Comparison of ENCODE assay signal across 31 cellular contexts in genomic region chr5:91478096-91478495, GRCh38.
"Had no signal": no experiment of that assay in that cellular context is flagged by ENCODE, and none has a peak within 500 bp of the region (broad histone marks: within the 10 kb centered on the region; RNA-seq: fewer than 3 reads in every experiment).

No MANE protein-coding gene starts in this region.

- H3K27me3 ChIP-seq: adrenal gland, body of pancreas, cardiac muscle cell, colonic mucosa, esophagus squamous epithelium, gastroesophageal sphincter had no signal

- H3K27me3 Mint-ChIP-seq: activated CD4-positive, alpha-beta memory T cell treated with anti-CD3 and anti-CD28 coated beads for 36 hours; activated CD8-positive, alpha-beta memory T cell treated with anti-CD3 and anti-CD28 coated beads, Interleukin-2, amount 10 ng/mL, durations not matched to agents 7 days and 5 days; activated naive CD4-positive, alpha-beta T cell treated with anti-CD3 and anti-CD28 coated beads, Interleukin-2, amount 50 U/mL, for 24 hours; activated naive CD8-positive, alpha-beta T cell treated with anti-CD3 and anti-CD28 coated beads for 36 hours; activated naive CD8-positive, alpha-beta T cell treated with anti-CD3 and anti-CD28 coated beads, Interleukin-2, amount 50 U/mL, for 24 hours had no signal

- DNase-seq: activated CD4-positive, alpha-beta memory T cell treated with anti-CD3 and anti-CD28 coated beads for 36 hours; activated CD4-positive, alpha-beta T cell treated with anti-CD3 and anti-CD28 coated beads for 1 hour; activated CD4-positive, alpha-beta T cell treated with anti-CD3 and anti-CD28 coated beads for 4 hours; activated CD4-positive, alpha-beta T cell treated with anti-CD3 and anti-CD28 coated beads, Interleukin-2, amount 50 U/mL, for 1 hour; activated CD4-positive, CD25-positive, alpha-beta regulatory T cell; activated CD8-positive, alpha-beta memory T cell treated with anti-CD3 and anti-CD28 coated beads, Interleukin-2, amount 10 ng/mL, durations not matched to agents 7 days and 5 days; activated CD8-positive, alpha-beta memory T cell treated with anti-CD3 and anti-CD28 coated beads, Interleukin-2, amount 50 U/mL, for 4 hours; activated CD8-positive, alpha-beta T cell treated with anti-CD3 and anti-CD28 coated beads, Interleukin-2, amount 10 ng/mL, durations not matched to agents 7 days and 5 days; activated effector memory CD4-positive, alpha-beta T cell treated with anti-CD3 and anti-CD28 coated beads, Interleukin-2, amount 50 U/mL, for 16 hours; activated naive CD4-positive, alpha-beta T cell treated with anti-CD3 and anti-CD28 coated beads for 36 hours; activated naive CD8-positive, alpha-beta T cell treated with anti-CD3 and anti-CD28 coated beads for 36 hours; activated naive CD8-positive, alpha-beta T cell treated with anti-CD3 and anti-CD28 coated beads, Interleukin-2, amount 50 U/mL, for 24 hours; activated T-cell treated with anti-CD3 and anti-CD28 coated beads, Interleukin-2, amount 50 U/mL, for 1 hour; activated T-cell treated with anti-CD3 and anti-CD28 coated beads, Interleukin-2, amount 50 U/mL, for 48 hours; adrenal gland; amygdala; aorta; body of pancreas; central memory CD4-positive, alpha-beta T cell; cerebellar nuclear complex; colonic mucosa; effector CD8-positive, alpha-beta T cell; esophagus squamous epithelium; foreskin melanocyte; T-helper 2 cell had no signal

- H3K4me3 Mint-ChIP-seq: activated CD4-positive, alpha-beta memory T cell treated with anti-CD3 and anti-CD28 coated beads for 36 hours; activated CD8-positive, alpha-beta memory T cell treated with anti-CD3 and anti-CD28 coated beads, Interleukin-2, amount 10 ng/mL, durations not matched to agents 7 days and 5 days; activated CD8-positive, alpha-beta T cell treated with anti-CD3 and anti-CD28 coated beads, Interleukin-2, amount 10 ng/mL, durations not matched to agents 7 days and 5 days; activated naive CD4-positive, alpha-beta T cell treated with anti-CD3 and anti-CD28 coated beads for 36 hours; activated naive CD4-positive, alpha-beta T cell treated with anti-CD3 and anti-CD28 coated beads, Interleukin-2, amount 50 U/mL, for 24 hours; activated naive CD8-positive, alpha-beta T cell treated with anti-CD3 and anti-CD28 coated beads for 36 hours; activated naive CD8-positive, alpha-beta T cell treated with anti-CD3 and anti-CD28 coated beads, Interleukin-2, amount 50 U/mL, for 24 hours; activated T-helper 1 cell treated with anti-CD3 and anti-CD28 coated beads, Interleukin-12 subunit alpha, Interleukin-12 subunit beta, Interleukin-2, Interleukin-4 antibody, amounts not matched to agents 30 ng/mL and 10 ng/mL and 1 ng/mL, durations not matched to agents 14 hours and 24 hours and 36 hours had no signal

- H3K27ac ChIP-seq: adrenal gland, body of pancreas, cardiac muscle cell, colonic mucosa, epithelial cell of prostate, esophagus squamous epithelium, gastroesophageal sphincter had no signal

- H3K4me3 ChIP-seq: adrenal gland, body of pancreas, cardiac muscle cell, colonic mucosa, esophagus squamous epithelium, gastroesophageal sphincter had no signal

- H3K9me3 Mint-ChIP-seq: activated CD4-positive, alpha-beta memory T cell treated with anti-CD3 and anti-CD28 coated beads for 36 hours; activated naive CD4-positive, alpha-beta T cell treated with anti-CD3 and anti-CD28 coated beads for 36 hours; activated naive CD4-positive, alpha-beta T cell treated with anti-CD3 and anti-CD28 coated beads, Interleukin-2, amount 50 U/mL, for 24 hours; activated naive CD8-positive, alpha-beta T cell treated with anti-CD3 and anti-CD28 coated beads for 36 hours; activated naive CD8-positive, alpha-beta T cell treated with anti-CD3 and anti-CD28 coated beads, Interleukin-2, amount 50 U/mL, for 24 hours; activated T-helper 1 cell treated with anti-CD3 and anti-CD28 coated beads, Interleukin-12 subunit alpha, Interleukin-12 subunit beta, Interleukin-2, Interleukin-4 antibody, amounts not matched to agents 30 ng/mL and 10 ng/mL and 1 ng/mL, durations not matched to agents 14 hours and 24 hours and 36 hours; activated T-helper 2 cell treated with anti-CD3 and anti-CD28 coated beads, Interferon-gamma antibody, Interleukin-2, Interleukin-4, amounts not matched to agents 10 μg/mL and 5 μg/mL and 100 μg/mL, durations not matched to agents 14 hours and 24 hours and 36 hours had no signal

- H3K4me1 ChIP-seq: adrenal gland, body of pancreas, colonic mucosa, esophagus squamous epithelium, gastroesophageal sphincter had no signal

- H3K36me3 Mint-ChIP-seq: activated CD4-positive, alpha-beta memory T cell treated with anti-CD3 and anti-CD28 coated beads for 36 hours; activated CD8-positive, alpha-beta memory T cell treated with anti-CD3 and anti-CD28 coated beads, Interleukin-2, amount 10 ng/mL, durations not matched to agents 7 days and 5 days; activated naive CD4-positive, alpha-beta T cell treated with anti-CD3 and anti-CD28 coated beads, Interleukin-2, amount 50 U/mL, for 24 hours; activated naive CD8-positive, alpha-beta T cell treated with anti-CD3 and anti-CD28 coated beads for 36 hours had no signal

- H3K36me3 ChIP-seq: adrenal gland, cardiac muscle cell, colonic mucosa, esophagus squamous epithelium, gastroesophageal sphincter had no signal

- H3K9me3 ChIP-seq: adrenal gland, body of pancreas, colonic mucosa, esophagus squamous epithelium, gastroesophageal sphincter had no signal

- H3K27ac Mint-ChIP-seq: activated CD4-positive, alpha-beta memory T cell treated with anti-CD3 and anti-CD28 coated beads for 36 hours; activated CD8-positive, alpha-beta memory T cell treated with anti-CD3 and anti-CD28 coated beads, Interleukin-2, amount 10 ng/mL, durations not matched to agents 7 days and 5 days; activated CD8-positive, alpha-beta T cell treated with anti-CD3 and anti-CD28 coated beads, Interleukin-2, amount 10 ng/mL, durations not matched to agents 7 days and 5 days; activated naive CD4-positive, alpha-beta T cell treated with anti-CD3 and anti-CD28 coated beads for 36 hours; activated naive CD4-positive, alpha-beta T cell treated with anti-CD3 and anti-CD28 coated beads, Interleukin-2, amount 50 U/mL, for 24 hours; activated naive CD8-positive, alpha-beta T cell treated with anti-CD3 and anti-CD28 coated beads, Interleukin-2, amount 50 U/mL, for 24 hours; activated T-helper 1 cell treated with anti-CD3 and anti-CD28 coated beads, Interleukin-12 subunit alpha, Interleukin-12 subunit beta, Interleukin-2, Interleukin-4 antibody, amounts not matched to agents 30 ng/mL and 10 ng/mL and 1 ng/mL, durations not matched to agents 14 hours and 24 hours and 36 hours; activated T-helper 2 cell treated with anti-CD3 and anti-CD28 coated beads, Interferon-gamma antibody, Interleukin-2, Interleukin-4, amounts not matched to agents 10 μg/mL and 5 μg/mL and 100 μg/mL, durations not matched to agents 14 hours and 24 hours and 36 hours had no signal

- ATAC-seq: activated CD8-positive, alpha-beta memory T cell treated with anti-CD3 and anti-CD28 coated beads, Interleukin-2, amount 10 ng/mL, durations not matched to agents 7 days and 5 days; activated CD8-positive, alpha-beta T cell treated with anti-CD3 and anti-CD28 coated beads, Interleukin-2, amount 10 ng/mL, durations not matched to agents 7 days and 5 days; activated naive CD8-positive, alpha-beta T cell treated with anti-CD3 and anti-CD28 coated beads, Interleukin-2, amount 50 U/mL, for 24 hours; body of pancreas; gastroesophageal sphincter had no signal
